12 cellular contexts compared by ENCODE assay signal in genomic region chr7:128076831-128077271, GRCh38. TPM values are rescaled to one million over a fixed set of nuclear protein-coding genes. Genes with fewer than 3 reads are reported as not detected.
A peak's percentile ranks its signal among the peaks of the same experiment; 100 is the strongest.
DNase-seq lines count a peak whose midpoint lies in the region; ATAC-seq, FAIRE-seq and TF ChIP-seq lines count a peak whose summit lies in the region.
"Had no signal": no experiment of that assay in that cellular context is flagged by ENCODE, and none has a peak within 500 bp of the region (broad histone marks: within the 10 kb centered on the region; RNA-seq: fewer than 3 reads in every experiment).

No MANE protein-coding gene starts in this region.

- H3K36me3 ChIP-seq in breast epithelium = no peaks in the 10 kb centered on the region
- H3K36me3 ChIP-seq in lung (ENCODE audit: control insufficient read depth in 2 of 2, insufficient read depth in 2 of 2, low read length in 2 of 2) = peaks cover 0 to 25% of the 10 kb centered on the region in 2 donors

- POLR2A ChIA-PET in MCF 10A (lab: Yijun Ruan, JAX) = no interaction called here

- H3K9me3 Mint-ChIP-seq in MCF 10A (ENCODE audit: unreplicated experiment) = no peaks in the 10 kb centered on the region

- no peaks in the 10 kb centered on the region for H3K4me1 Mint-ChIP-seq in MCF 10A (ENCODE audit: insufficient read depth, unreplicated experiment)

- TF ChIP-seq POLR2A in breast epithelium (IDR thresholded peaks at IDR 0.05) = no peak
- TF ChIP-seq POLR2A in GM12891 (IDR thresholded peaks at IDR 0.05; ENCODE audit: low read depth, low read length) = no peak

- TF ChIP-seq CTCF in breast epithelium (IDR thresholded peaks at IDR 0.05) (no peak), MCF 10A (IDR thresholded peaks at IDR 0.05; ENCODE audit: unreplicated experiment) (no peak), astrocyte of the spinal cord (IDR thresholded peaks at IDR 0.05; ENCODE audit: low read depth, low read length) (no peak), lung (IDR thresholded peaks at IDR 0.05; ENCODE audit: control extremely low read depth, extremely low read depth) (no peak), foreskin keratinocyte (conservative IDR thresholded peaks at IDR 0.05) (no peak)

- H3K27me3 Mint-ChIP-seq in MCF 10A (ENCODE audit: insufficient read depth, unreplicated experiment) = no peaks in the 10 kb centered on the region

- H3K9me3 ChIP-seq in breast epithelium (no peaks in the 10 kb centered on the region), lung (ENCODE audit: control insufficient read depth in 2 of 2, insufficient read depth in 1 of 2, low read length in 1 of 2) (no peaks in the 10 kb centered on the region)
- H3K9me3 ChIP-seq: esophagus muscularis mucosa had no signal

- H3K36me3 Mint-ChIP-seq in MCF 10A (ENCODE audit: insufficient read depth, unreplicated experiment) = peaks cover 49% of the 10 kb centered on the region

- WGBS in lung, 2 donors = 51 to 53% methylated on average over 6 of the region's 6 CpGs

- H3K4me3 Mint-ChIP-seq in MCF 10A (ENCODE audit: unreplicated experiment) = no peak overlapping the region

- no peak for ATAC-seq in lung (ENCODE audit: insufficient read depth, low FRiP score)
- no peak for ATAC-seq in GM19351 (IDR thresholded peaks at IDR 0.05; ENCODE audit: unreplicated experiment)
- no peak for ATAC-seq in foreskin keratinocyte
- no peak for ATAC-seq in GM21515 (IDR thresholded peaks at IDR 0.05; ENCODE audit: unreplicated experiment)

- DNase-seq in breast epithelium (ENCODE audit: low spot score in 2 of 2) = peak; percentile 18 to 64
- no peak for DNase-seq in MCF 10A (ENCODE audit: unreplicated experiment)
- peak; percentile 46 for DNase-seq in astrocyte of the spinal cord (ENCODE audit: low read depth, low spot score)
- peak; percentile 36 for DNase-seq in lung (ENCODE audit: low spot score)
- DNase-seq in foreskin keratinocyte = no peak
- DNase-seq in GM12891 (ENCODE audit: insufficient read length, low spot score) = no peak
- DNase-seq: activated CD8-positive, alpha-beta memory T cell treated with anti-CD3 and anti-CD28 coated beads, Interleukin-2, amount 50 U/mL, for 4 hours; NCI-H526 treated with DMSO at 0.1 percent for 48 hours had no signal

- CTCF ChIA-PET in MCF 10A (lab: Yijun Ruan, JAX) = interaction anchor here (1.2 kb wide), 1 partner anchor 10 kb away, joined by 4 read pairs; no protein-coding TSS in a partner anchor

- H3K27me3 ChIP-seq in breast epithelium (no peaks in the 10 kb centered on the region), lung (ENCODE audit: control insufficient read depth, insufficient read depth) (no peaks in the 10 kb centered on the region), foreskin keratinocyte (no peaks in the 10 kb centered on the region)
- H3K27me3 ChIP-seq: esophagus muscularis mucosa had no signal

- FAIRE-seq in GM12891 (lab: Jason Lieb, UNC) = no peak

- no TSS peak for BruUV-seq in MCF 10A (replicated peaks; lab: Mats Ljungman, UMichigan)

- H3K4me3 ChIP-seq in breast epithelium = no peak overlapping the region
- H3K4me3 ChIP-seq in astrocyte of the spinal cord (ENCODE audit: low read depth, low read length) = no peak overlapping the region
- no peak overlapping the region for H3K4me3 ChIP-seq in lung
- H3K4me3 ChIP-seq: esophagus muscularis mucosa had no signal

- H3K27ac ChIP-seq in breast epithelium (no peak overlapping the region), lung (ENCODE audit: low read depth in 1 of 2, low read length in 1 of 2) (no peak overlapping the region), foreskin keratinocyte (no peak overlapping the region)
- H3K27ac ChIP-seq: esophagus muscularis mucosa had no signal

- in situ Hi-C loops in astrocyte of the spinal cord (cut with HindIII; ENCODE audit: low sequenced_read_pairs) = no loop called here

- intact Hi-C loops in breast epithelium (cut with DNase I; ENCODE audit: low total_unique reads) (no loop called here), MCF 10A (cut with micrococcal nuclease) (no loop called here)

- no peak overlapping the region for H3K27ac Mint-ChIP-seq in MCF 10A (ENCODE audit: low read depth, unreplicated experiment)

- H3K4me1 ChIP-seq in breast epithelium (no peaks in the 10 kb centered on the region), lung (ENCODE audit: control insufficient read depth in 2 of 2, insufficient read depth in 2 of 2, low read length in 2 of 2) (peaks cover 0 to 7% of the 10 kb centered on the region in 2 donors), foreskin keratinocyte (no peaks in the 10 kb centered on the region)

TF ChIP-seq in GM12891, 5 proteins besides CTCF, POLR2A, EP300 and RAD21:
- TF ChIP-seq SPI1 (IDR thresholded peaks at IDR 0.05; ENCODE audit: low read depth, low read length) (no peak), PAX5 (IDR thresholded peaks at IDR 0.05; ENCODE audit: insufficient read depth, low read length, severe bottlenecking) (no peak), TAF1 (IDR thresholded peaks at IDR 0.05; ENCODE audit: low read depth, low read length) (no peak), POLR2AphosphoS5 (IDR thresholded peaks at IDR 0.05; ENCODE audit: low read depth, low read length) (no peak), POU2F2 (IDR thresholded peaks at IDR 0.05; ENCODE audit: low read depth, low read length) (no peak)

RNA-seq across cellular contexts. Expression of gene LRRC4, which starts 45.6 kb away (rescaled TPM):
- total RNA-seq in breast epithelium = 1 to 10 TPM in 2 of 3 donors, under 1 TPM in 1; 0.33 to 3.2 (median 1.6) TPM
- total RNA-seq in MCF 10A (2022) = not detected in 2 replicates
- 10 to 100 TPM in 1 of 2 donors, 1 to 10 TPM in 1; 5.8 to 14.6 TPM for total RNA-seq in lung
- polyA plus RNA-seq in lung = 1 to 10 TPM; 4.7 to 8.1 TPM
- total RNA-seq in foreskin keratinocyte = 0.07 and 0.35 TPM in 2 replicates
- polyA plus RNA-seq in foreskin keratinocyte = 0.04 and 0.08 TPM in 2 replicates
- 0.06 TPM for polyA plus RNA-seq in GM12891 (2012; ENCODE audit: low read depth, missing spikeins)
- total RNA-seq: T-helper 1 cell treated with Interleukin-12 subunit alpha and Interleukin-12 subunit beta and Interleukin-4 antibody, amounts not matched to agents 30 ng/mL and 1 ng/mL, for 36 hours had no signal

Comparison
In these comparisons a context has a peak if more than half of its experiments do, and no peak if none do; other contexts are left out.
1. DNase-seq: peak in breast epithelium (2 of 2), astrocyte of the spinal cord (single experiment) and lung (single experiment); none in MCF 10A (single experiment), foreskin keratinocyte (0 of 2) and GM12891 (single experiment).